19 cellular contexts compared by ENCODE assay signal in genomic region chr19:7638802-7639465, GRCh38. TPM values are rescaled to one million over a fixed set of nuclear protein-coding genes. Genes with fewer than 3 reads are reported as not detected.
DNase-seq lines count a peak whose midpoint lies in the region; ATAC-seq and TF ChIP-seq lines count a peak whose summit lies in the region.
"Had no signal": no experiment of that assay in that cellular context is flagged by ENCODE, and none has a peak within 500 bp of the region (broad histone marks: within the 10 kb centered on the region; RNA-seq: fewer than 3 reads in every experiment).

No MANE protein-coding gene starts in this region.

- POLR2A ChIA-PET in activated naive CD8-positive, alpha-beta T cell treated with anti-CD3 and anti-CD28 coated beads, Interleukin-2, amount 10 ng/mL, durations not matched to agents 7 days and 5 days (lab: Charles Lee), result interaction anchor here (0.5 to 2.2 kb wide), 3 partner anchors 9 to 501 kb away, joined by 3 to 11 read pairs (median 7); partner anchors contain the start of gene PET100

- no peaks in the 10 kb centered on the region for H3K9me3 Mint-ChIP-seq in activated naive CD8-positive, alpha-beta T cell treated with anti-CD3 and anti-CD28 coated beads, Interleukin-2, amount 10 ng/mL, durations not matched to agents 7 days and 5 days
- no peaks in the 10 kb centered on the region for H3K9me3 Mint-ChIP-seq in activated naive CD8-positive, alpha-beta T cell treated with anti-CD3 and anti-CD28 coated beads for 36 hours
- no peaks in the 10 kb centered on the region for H3K9me3 Mint-ChIP-seq in central memory CD8-positive, alpha-beta T cell
- no peaks in the 10 kb centered on the region for H3K9me3 Mint-ChIP-seq in progenitor cell of endocrine pancreas (ENCODE audit: low read depth)

- no peak overlapping the region for H3K9ac ChIP-seq in neuronal stem cell (ENCODE audit: low read depth, low read length, poor library complexity)

- H2BK120ac ChIP-seq in neuronal stem cell (ENCODE audit: low read depth, low read length), result no peak overlapping the region

- H3K18ac ChIP-seq in neuronal stem cell (ENCODE audit: low read length), result no peak overlapping the region

- no peak overlapping the region for H3K14ac ChIP-seq in neuronal stem cell (ENCODE audit: low read length)

- H3K36me3 ChIP-seq in neuronal stem cell (replicated peaks in 1 of 2; ENCODE audit: control insufficient read depth in 2 of 2, insufficient read depth in 2 of 2, low read length in 2 of 2), result peaks cover 0 to 3% of the 10 kb centered on the region in 2 donors
- peaks cover 16% of the 10 kb centered on the region for H3K36me3 ChIP-seq in effector memory CD4-positive, alpha-beta T cell (ENCODE audit: control insufficient read depth, insufficient read depth, low read length)
- H3K36me3 ChIP-seq: thyroid gland had no signal

- no peak overlapping the region for H3K4me2 ChIP-seq in neuronal stem cell (ENCODE audit: insufficient read depth, low read length, poor library complexity, severe bottlenecking)

- H3K79me1 ChIP-seq in neuronal stem cell (ENCODE audit: low read depth, low read length), result peaks cover 3% of the 10 kb centered on the region

- H3K27ac ChIP-seq in neuronal stem cell (replicated peaks; ENCODE audit: low read length), result no peak overlapping the region
- no peak overlapping the region for H3K27ac ChIP-seq in effector memory CD4-positive, alpha-beta T cell (ENCODE audit: insufficient read depth, low read length, poor library complexity, severe bottlenecking)
- H3K27ac ChIP-seq: thyroid gland had no signal

- no peak for ATAC-seq in activated naive CD8-positive, alpha-beta T cell treated with anti-CD3 and anti-CD28 coated beads, Interleukin-2, amount 10 ng/mL, durations not matched to agents 7 days and 5 days (ENCODE audit: low read depth)
- ATAC-seq in central memory CD8-positive, alpha-beta T cell (replicated peaks; ENCODE audit: extremely low read depth, poor library complexity, severe bottlenecking), result no peak
- ATAC-seq: activated CD8-positive, alpha-beta memory T cell treated with anti-CD3 and anti-CD28 coated beads, Interleukin-2, amount 10 ng/mL, durations not matched to agents 7 days and 5 days; lower lobe of right lung had no signal

- H3K27ac Mint-ChIP-seq in activated naive CD8-positive, alpha-beta T cell treated with anti-CD3 and anti-CD28 coated beads, Interleukin-2, amount 10 ng/mL, durations not matched to agents 7 days and 5 days, result peak overlapping the region; percentile 20
- H3K27ac Mint-ChIP-seq in activated naive CD8-positive, alpha-beta T cell treated with anti-CD3 and anti-CD28 coated beads for 36 hours, result no peak overlapping the region
- no peak overlapping the region for H3K27ac Mint-ChIP-seq in central memory CD8-positive, alpha-beta T cell (ENCODE audit: low read depth)
- H3K27ac Mint-ChIP-seq in progenitor cell of endocrine pancreas, result peak overlapping the region; percentile 42
- H3K27ac Mint-ChIP-seq: activated CD8-positive, alpha-beta memory T cell treated with anti-CD3 and anti-CD28 coated beads, Interleukin-2, amount 10 ng/mL, durations not matched to agents 7 days and 5 days had no signal

- H3K4me3 Mint-ChIP-seq in activated naive CD8-positive, alpha-beta T cell treated with anti-CD3 and anti-CD28 coated beads, Interleukin-2, amount 10 ng/mL, durations not matched to agents 7 days and 5 days, result no peak overlapping the region
- H3K4me3 Mint-ChIP-seq in activated naive CD8-positive, alpha-beta T cell treated with anti-CD3 and anti-CD28 coated beads for 36 hours, result no peak overlapping the region
- peak overlapping the region; percentile 6 for H3K4me3 Mint-ChIP-seq in central memory CD8-positive, alpha-beta T cell
- H3K4me3 Mint-ChIP-seq in progenitor cell of endocrine pancreas (ENCODE audit: low read depth), result peak overlapping the region; percentile 55

- H3K4ac ChIP-seq in neuronal stem cell (ENCODE audit: low read length), result no peak overlapping the region

- H3K4me3 ChIP-seq in neuronal stem cell (ENCODE audit: low read length in 2 of 2), result no peak overlapping the region
- H3K4me3 ChIP-seq in effector memory CD4-positive, alpha-beta T cell (ENCODE audit: insufficient read depth, low read depth, low read length, poor library complexity, severe bottlenecking), result no peak overlapping the region
- H3K4me3 ChIP-seq: lower lobe of right lung, thyroid gland had no signal

- no peak overlapping the region for H4K8ac ChIP-seq in neuronal stem cell (ENCODE audit: low read depth, low read length)

- H3K27me3 ChIP-seq in neuronal stem cell (ENCODE audit: control insufficient read depth in 3 of 3, insufficient read depth in 3 of 3, low read depth in 1 of 3, low read length in 3 of 3), result peaks cover 0 to 24% (median 11%) of the 10 kb centered on the region in 3 experiments
- H3K27me3 ChIP-seq in effector memory CD4-positive, alpha-beta T cell (replicated peaks; ENCODE audit: control insufficient read depth, insufficient read depth, low read length, poor library complexity, severe bottlenecking), result no peaks in the 10 kb centered on the region
- H3K27me3 ChIP-seq: thyroid gland had no signal

- H2AFZ ChIP-seq in neuronal stem cell (ENCODE audit: low read length), result no peak overlapping the region

- H2BK12ac ChIP-seq in neuronal stem cell (ENCODE audit: low read length), result no peak overlapping the region

- H2AK5ac ChIP-seq in neuronal stem cell (ENCODE audit: low read depth, low read length), result no peak overlapping the region

- WGBS in neuronal stem cell (ENCODE audit: extremely low coverage in 2 of 2, insufficient read length in 2 of 2, insufficient replicate concordance in 1 of 2), 2 donors, result no CpG with 5 or more reads among the region's 12 CpGs

- no peak overlapping the region for H2BK15ac ChIP-seq in neuronal stem cell (ENCODE audit: low read length)

- H2BK5ac ChIP-seq in neuronal stem cell (ENCODE audit: low read length), result no peak overlapping the region

- no peaks in the 10 kb centered on the region for H3K27me3 Mint-ChIP-seq in activated naive CD8-positive, alpha-beta T cell treated with anti-CD3 and anti-CD28 coated beads, Interleukin-2, amount 10 ng/mL, durations not matched to agents 7 days and 5 days
- H3K27me3 Mint-ChIP-seq in activated naive CD8-positive, alpha-beta T cell treated with anti-CD3 and anti-CD28 coated beads for 36 hours, result no peaks in the 10 kb centered on the region
- no peaks in the 10 kb centered on the region for H3K27me3 Mint-ChIP-seq in central memory CD8-positive, alpha-beta T cell
- peaks cover 14% of the 10 kb centered on the region for H3K27me3 Mint-ChIP-seq in progenitor cell of endocrine pancreas
- H3K27me3 Mint-ChIP-seq: activated CD8-positive, alpha-beta memory T cell treated with anti-CD3 and anti-CD28 coated beads, Interleukin-2, amount 10 ng/mL, durations not matched to agents 7 days and 5 days had no signal

- DNase-seq in activated naive CD8-positive, alpha-beta T cell treated with anti-CD3 and anti-CD28 coated beads, Interleukin-2, amount 10 ng/mL, durations not matched to agents 7 days and 5 days, result no peak
- no peak for DNase-seq in activated naive CD8-positive, alpha-beta T cell treated with anti-CD3 and anti-CD28 coated beads for 36 hours
- DNase-seq in NCI-H524 (lab: John Stamatoyannopoulos, UW) (peak; percentile 93 to 96), progenitor cell of endocrine pancreas (ENCODE audit: low spot score, unreplicated experiment) (no peak), neuronal stem cell (ENCODE audit: low spot score) (no peak), AG08396 (ENCODE audit: low spot score) (no peak)
- no peak for DNase-seq in central memory CD8-positive, alpha-beta T cell (ENCODE audit: low spot score in 2 of 2)
- no peak for DNase-seq in effector memory CD4-positive, alpha-beta T cell
- DNase-seq: activated CD8-positive, alpha-beta memory T cell treated with anti-CD3 and anti-CD28 coated beads, Interleukin-2, amount 10 ng/mL, durations not matched to agents 7 days and 5 days; activated naive CD4-positive, alpha-beta T cell treated with anti-CD3 and anti-CD28 coated beads, Interleukin-2, amount 50 U/mL, for 16 hours; COR-L47; EL; lower lobe of right lung; NCI-H2029; NCI-H526; Right ventricle myocardium superior; stimulated activated naive CD4-positive, alpha-beta T cell treated with Interleukin-2 at 50 U/mL for 16 hours; thyroid gland had no signal

- peaks cover 0 to 8% of the 10 kb centered on the region in 2 donors for H3K9me3 ChIP-seq in neuronal stem cell (replicated peaks in 1 of 2; ENCODE audit: control insufficient read depth in 2 of 2, insufficient read depth in 1 of 2, low read depth in 1 of 2, low read length in 2 of 2)
- no peaks in the 10 kb centered on the region for H3K9me3 ChIP-seq in effector memory CD4-positive, alpha-beta T cell (ENCODE audit: control insufficient read depth, low read length)
- H3K9me3 ChIP-seq: lower lobe of right lung, thyroid gland had no signal

- no peak overlapping the region for H4K91ac ChIP-seq in neuronal stem cell (ENCODE audit: low read depth, low read length, poor library complexity)

- H3K23ac ChIP-seq in neuronal stem cell (ENCODE audit: low read depth, low read length, poor library complexity), result no peak overlapping the region

- H3K4me1 Mint-ChIP-seq in activated naive CD8-positive, alpha-beta T cell treated with anti-CD3 and anti-CD28 coated beads, Interleukin-2, amount 10 ng/mL, durations not matched to agents 7 days and 5 days, result peaks cover 15% of the 10 kb centered on the region
- peaks cover 10% of the 10 kb centered on the region for H3K4me1 Mint-ChIP-seq in activated naive CD8-positive, alpha-beta T cell treated with anti-CD3 and anti-CD28 coated beads for 36 hours
- H3K4me1 Mint-ChIP-seq in central memory CD8-positive, alpha-beta T cell, result peaks cover 39% of the 10 kb centered on the region
- no peaks in the 10 kb centered on the region for H3K4me1 Mint-ChIP-seq in progenitor cell of endocrine pancreas (ENCODE audit: low read depth)

- peaks cover 19% of the 10 kb centered on the region for H3K36me3 Mint-ChIP-seq in activated naive CD8-positive, alpha-beta T cell treated with anti-CD3 and anti-CD28 coated beads, Interleukin-2, amount 10 ng/mL, durations not matched to agents 7 days and 5 days
- H3K36me3 Mint-ChIP-seq in activated naive CD8-positive, alpha-beta T cell treated with anti-CD3 and anti-CD28 coated beads for 36 hours, result peaks cover 11% of the 10 kb centered on the region
- H3K36me3 Mint-ChIP-seq in central memory CD8-positive, alpha-beta T cell (ENCODE audit: insufficient read depth), result peaks cover 13% of the 10 kb centered on the region
- peaks cover 3% of the 10 kb centered on the region for H3K36me3 Mint-ChIP-seq in progenitor cell of endocrine pancreas (ENCODE audit: insufficient read depth)

- no peak for TF ChIP-seq CTCF in progenitor cell of endocrine pancreas (IDR thresholded peaks at IDR 0.05; ENCODE audit: unreplicated experiment)

- peaks cover 0 to 7% of the 10 kb centered on the region in 2 donors for H3K4me1 ChIP-seq in neuronal stem cell (ENCODE audit: control insufficient read depth in 2 of 2, insufficient read depth in 1 of 2, low read depth in 1 of 2, low read length in 2 of 2)
- H3K4me1 ChIP-seq in effector memory CD4-positive, alpha-beta T cell (ENCODE audit: control insufficient read depth, insufficient read depth, low read length, poor library complexity, severe bottlenecking), result peaks cover 18% of the 10 kb centered on the region

RNA-seq across cellular contexts. Expression of gene STXBP2, which starts 2.0 kb away (rescaled TPM):
- total RNA-seq in activated naive CD8-positive, alpha-beta T cell treated with anti-CD3 and anti-CD28 coated beads, Interleukin-2, amount 10 ng/mL, durations not matched to agents 7 days and 5 days, result 100 to 1,000 TPM; 170 to 189 TPM
- 10 to 100 TPM; 73.3 to 73.5 TPM for total RNA-seq in activated naive CD8-positive, alpha-beta T cell treated with anti-CD3 and anti-CD28 coated beads for 36 hours
- 141 and 143 TPM in 2 replicates for total RNA-seq in progenitor cell of endocrine pancreas
- 15.8 TPM for polyA plus RNA-seq in neuronal stem cell (2013, experiment 1 of 2)
- polyA plus RNA-seq in neuronal stem cell (2013, experiment 2 of 2), result 14.9 TPM

RNA-seq across cellular contexts. Expression of gene PCP2, which starts 5.4 kb away (rescaled TPM):
- 1 to 10 TPM; 2.6 to 4.8 TPM for total RNA-seq in activated naive CD8-positive, alpha-beta T cell treated with anti-CD3 and anti-CD28 coated beads, Interleukin-2, amount 10 ng/mL, durations not matched to agents 7 days and 5 days
- 1 to 10 TPM in 1 of 2 experiments, under 1 TPM in 1; 0.99 to 1.4 TPM for total RNA-seq in activated naive CD8-positive, alpha-beta T cell treated with anti-CD3 and anti-CD28 coated beads for 36 hours
- total RNA-seq in progenitor cell of endocrine pancreas, result 1.0 and 2.0 TPM in 2 replicates
- polyA plus RNA-seq in neuronal stem cell (2013, experiment 1 of 2), result not detected
- polyA plus RNA-seq in neuronal stem cell (2013, experiment 2 of 2), result not detected

RNA-seq across cellular contexts. Expression of gene PET100, which starts 9.3 kb away (rescaled TPM):
- 100 to 1,000 TPM; 134 to 158 TPM for total RNA-seq in activated naive CD8-positive, alpha-beta T cell treated with anti-CD3 and anti-CD28 coated beads, Interleukin-2, amount 10 ng/mL, durations not matched to agents 7 days and 5 days
- 10 to 100 TPM; 83.7 to 86.0 TPM for total RNA-seq in activated naive CD8-positive, alpha-beta T cell treated with anti-CD3 and anti-CD28 coated beads for 36 hours
- 150 and 184 TPM in 2 replicates for total RNA-seq in progenitor cell of endocrine pancreas
- 591 TPM for polyA plus RNA-seq in neuronal stem cell (2013, experiment 1 of 2)
- polyA plus RNA-seq in neuronal stem cell (2013, experiment 2 of 2), result 612 TPM

RNA-seq across cellular contexts. Expression of gene XAB2, which starts 9.6 kb away (rescaled TPM):
- 10 to 100 TPM; 53.5 to 58.1 TPM for total RNA-seq in activated naive CD8-positive, alpha-beta T cell treated with anti-CD3 and anti-CD28 coated beads, Interleukin-2, amount 10 ng/mL, durations not matched to agents 7 days and 5 days
- 10 to 100 TPM; 44.0 to 45.8 TPM for total RNA-seq in activated naive CD8-positive, alpha-beta T cell treated with anti-CD3 and anti-CD28 coated beads for 36 hours
- total RNA-seq in progenitor cell of endocrine pancreas, result 38.8 and 40.3 TPM in 2 replicates
- polyA plus RNA-seq in neuronal stem cell (2013, experiment 1 of 2), result 25.9 TPM
- polyA plus RNA-seq in neuronal stem cell (2013, experiment 2 of 2), result 24.7 TPM

RNA-seq across cellular contexts. Expression of gene RETN, which starts 29.9 kb away (rescaled TPM):
- 1 to 10 TPM; 4.4 to 4.8 TPM for total RNA-seq in activated naive CD8-positive, alpha-beta T cell treated with anti-CD3 and anti-CD28 coated beads, Interleukin-2, amount 10 ng/mL, durations not matched to agents 7 days and 5 days
- not detected for total RNA-seq in activated naive CD8-positive, alpha-beta T cell treated with anti-CD3 and anti-CD28 coated beads for 36 hours
- total RNA-seq in progenitor cell of endocrine pancreas, result not detected in 2 replicates
- polyA plus RNA-seq in neuronal stem cell (2013, experiment 1 of 2), result not detected
- polyA plus RNA-seq in neuronal stem cell (2013, experiment 2 of 2), result not detected
- total RNA-seq: activated CD8-positive, alpha-beta memory T cell treated with anti-CD3 and anti-CD28 coated beads, Interleukin-2, amount 10 ng/mL, durations not matched to agents 7 days and 5 days; T-helper 1 cell treated with Interleukin-12 subunit alpha and Interleukin-12 subunit beta and Interleukin-4 antibody, amounts not matched to agents 30 ng/mL and 1 ng/mL, for 36 hours; thyroid gland had no signal

Comparison
In these comparisons a context has a peak if more than half of its experiments do, and no peak if none do; other contexts are left out.
1. H3K27ac Mint-ChIP-seq: peak in activated naive CD8-positive, alpha-beta T cell treated with anti-CD3 and anti-CD28 coated beads, Interleukin-2, amount 10 ng/mL, durations not matched to agents 7 days and 5 days (single experiment) and progenitor cell of endocrine pancreas (single experiment); none in activated naive CD8-positive, alpha-beta T cell treated with anti-CD3 and anti-CD28 coated beads for 36 hours (single experiment) and central memory CD8-positive, alpha-beta T cell (single experiment).
2. DNase-seq: peak in NCI-H524 (2 of 2); none in activated naive CD8-positive, alpha-beta T cell treated with anti-CD3 and anti-CD28 coated beads, Interleukin-2, amount 10 ng/mL, durations not matched to agents 7 days and 5 days (single experiment), activated naive CD8-positive, alpha-beta T cell treated with anti-CD3 and anti-CD28 coated beads for 36 hours (single experiment), central memory CD8-positive, alpha-beta T cell (0 of 2), progenitor cell of endocrine pancreas (single experiment), neuronal stem cell (single experiment), AG08396 (single experiment) and effector memory CD4-positive, alpha-beta T cell (0 of 3).
3. H3K4me3 Mint-ChIP-seq: peak in central memory CD8-positive, alpha-beta T cell (single experiment) and progenitor cell of endocrine pancreas (single experiment); none in activated naive CD8-positive, alpha-beta T cell treated with anti-CD3 and anti-CD28 coated beads, Interleukin-2, amount 10 ng/mL, durations not matched to agents 7 days and 5 days (single experiment) and activated naive CD8-positive, alpha-beta T cell treated with anti-CD3 and anti-CD28 coated beads for 36 hours (single experiment).